ENCODE assay signal across 20 cellular contexts in the genomic region with DNA sequence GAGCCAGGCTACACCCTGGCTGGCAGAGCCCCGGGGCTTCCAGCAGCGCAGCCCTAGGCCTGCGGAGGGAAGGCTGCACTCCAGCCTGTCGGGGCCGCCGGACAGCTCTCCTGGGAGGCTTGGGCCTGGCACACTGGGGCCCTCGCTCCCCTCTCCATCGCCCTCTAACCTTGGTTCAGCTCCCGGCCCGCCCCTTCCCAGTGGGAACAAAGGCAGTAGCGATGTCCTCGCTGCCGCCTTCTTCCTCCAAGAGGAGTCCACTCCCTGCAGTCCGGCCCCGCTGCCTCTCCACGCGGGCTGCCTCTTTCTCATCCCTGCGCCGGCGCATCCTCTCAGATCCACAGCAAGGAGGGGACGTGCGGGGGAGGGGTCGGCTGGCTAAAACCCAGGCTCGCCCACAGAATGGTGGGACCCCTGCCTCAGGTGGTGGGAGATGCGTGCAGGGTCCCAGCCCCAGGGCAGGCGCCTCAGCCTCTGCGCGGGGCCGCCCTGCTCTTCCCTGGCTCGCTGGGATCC.
DNase-seq lines count a peak whose midpoint lies in the region; ATAC-seq and TF ChIP-seq lines count a peak whose summit lies in the region.
"Had no signal": no experiment of that assay in that cellular context is flagged by ENCODE, and none has a peak within 500 bp of the region (broad histone marks: within the 10 kb centered on the region; RNA-seq: fewer than 3 reads in every experiment).

No MANE protein-coding gene starts in this region.

- intact Hi-C loops in sigmoid colon (cut with DNase I), result no loop called here

- no peaks in the 10 kb centered on the region for H3K27me3 Mint-ChIP-seq in WTC11 (ENCODE audit: low read depth)
- peaks cover 0 to 9% of the 10 kb centered on the region in 2 donors for H3K27me3 Mint-ChIP-seq in stimulated activated naive B cell treated with anti-CD40 and anti-IgM and Interleukin-4, amounts not matched to agents 10 μg/mL and 1 μg/mL and 100 μg/mL, for 72 hours

- H3K4me1 Mint-ChIP-seq in WTC11, result peaks cover 1% of the 10 kb centered on the region
- H3K4me1 Mint-ChIP-seq in stimulated activated naive B cell treated with anti-CD40 and anti-IgM and Interleukin-4, amounts not matched to agents 10 μg/mL and 1 μg/mL and 100 μg/mL, for 72 hours, result no peaks in the 10 kb centered on the region
- H3K4me1 Mint-ChIP-seq: CD14-positive monocyte had no signal

- H3K9me3 ChIP-seq in SK-N-SH (no peaks in the 10 kb centered on the region), sigmoid colon (no peaks in the 10 kb centered on the region)

- peak; percentile 16 for DNase-seq in SK-N-SH
- DNase-seq in WTC11 (ENCODE audit: low spot score), result no peak
- DNase-seq in left kidney (ENCODE audit: low read depth, low spot score), result peak; percentile 43
- peak; percentile 55 for DNase-seq in sigmoid colon
- DNase-seq in stimulated activated naive B cell treated with anti-CD40 and anti-IgM and Interleukin-4, amounts not matched to agents 10 μg/mL and 1 μg/mL and 100 μg/mL, for 72 hours, result no peak
- DNase-seq in NCI-H187 (lab: John Stamatoyannopoulos, UW), result no peak
- DNase-seq: COR-L47, DMS 273 treated with DMSO at 0.1 percent for 48 hours, GM23248, NCI-H1417 treated with DMSO at 0.1 percent for 48 hours, NCI-H1930, NCI-H226, NCI-H524, RPMI8226, SHP77 treated with DMSO at 0.1 percent for 48 hours had no signal

- TF ChIP-seq POLR2A in sigmoid colon (IDR thresholded peaks at IDR 0.05), result no peak

- TF ChIP-seq CTCF in SK-N-SH (IDR thresholded peaks at IDR 0.05), result no peak
- TF ChIP-seq CTCF in WTC11 (IDR thresholded peaks at IDR 0.05), result no peak
- no peak for TF ChIP-seq CTCF in sigmoid colon (IDR thresholded peaks at IDR 0.05)

- 68% methylated on average over 19 of the region's 30 CpGs for WGBS in SK-N-SH (ENCODE audit: low lambda C conversion rate)
- 71 to 81% methylated on average over 30 of the region's 30 CpGs for WGBS in sigmoid colon, 2 donors

- no peaks in the 10 kb centered on the region for H3K4me1 ChIP-seq in SK-N-SH (ENCODE audit: control insufficient read depth in 1 of 2, insufficient read depth in 2 of 2, low read depth in 1 of 2, low read length in 1 of 2)
- H3K4me1 ChIP-seq in sigmoid colon, result peaks cover 0 to 9% (median 8%) of the 10 kb centered on the region in 4 donors

- H2AFZ ChIP-seq in SK-N-SH (ENCODE audit: low read depth), result no peak overlapping the region
- H2AFZ ChIP-seq: GM23248 had no signal

- POLR2A ChIA-PET in SK-N-SH (lab: Yijun Ruan, JAX), result no interaction called here
- POLR2A ChIA-PET in WTC11 (lab: Charles Lee), result no interaction called here

- H3K79me2 ChIP-seq in SK-N-SH (ENCODE audit: insufficient read depth), result no peaks in the 10 kb centered on the region

- H3K4me3 ChIP-seq in SK-N-SH (ENCODE audit: low read depth in 2 of 2, low read length in 1 of 2) (no peak overlapping the region), sigmoid colon (no peak overlapping the region)
- H3K4me3 ChIP-seq: GM23248 had no signal

- ATAC-seq in SK-N-SH treated with all-trans-retinoic acid at 6 μM for 48 hours, result no peak
- ATAC-seq in WTC11, result peak; percentile 77
- no peak for ATAC-seq in stimulated activated naive B cell treated with anti-CD40 and anti-IgM and Interleukin-4, amounts not matched to agents 10 μg/mL and 1 μg/mL and 100 μg/mL, for 72 hours (replicated peaks)
- ATAC-seq in HG03175 (IDR thresholded peaks at IDR 0.05; ENCODE audit: unreplicated experiment), result no peak

- TF ChIP-seq EP300 in SK-N-SH (IDR thresholded peaks at IDR 0.05; ENCODE audit: borderline replicate concordance in 1 of 2, low read depth in 1 of 2, low read length in 1 of 2), result no peak
- TF ChIP-seq EP300 in sigmoid colon (IDR thresholded peaks at IDR 0.05), result no peak

- CTCF ChIA-PET in SK-N-SH (lab: Yijun Ruan, JAX) (interaction anchor here (1.0 to 1.7 kb wide), 3 partner anchors 10 to 13 kb away, joined by 3 to 6 read pairs (median 4); no protein-coding TSS in a partner anchor), WTC11 (lab: Charles Lee) (interaction anchor here (0.9 kb wide), 1 partner anchor 12 kb away, joined by 4 read pairs; no protein-coding TSS in a partner anchor)

- TF ChIP-seq RAD21 in SK-N-SH (IDR thresholded peaks at IDR 0.05; ENCODE audit: low read length), result no peak

- H3K27ac Mint-ChIP-seq in WTC11, result no peak overlapping the region
- H3K27ac Mint-ChIP-seq in stimulated activated naive B cell treated with anti-CD40 and anti-IgM and Interleukin-4, amounts not matched to agents 10 μg/mL and 1 μg/mL and 100 μg/mL, for 72 hours, result no peak overlapping the region
- H3K27ac Mint-ChIP-seq: CD14-positive monocyte had no signal

- H3K36me3 ChIP-seq in SK-N-SH (replicated peaks in 1 of 2; ENCODE audit: control insufficient read depth in 1 of 2, insufficient read depth in 2 of 2, low read length in 1 of 2) (no peaks in the 10 kb centered on the region), sigmoid colon (no peaks in the 10 kb centered on the region)

- no peak overlapping the region for H3K4me3 Mint-ChIP-seq in WTC11
- H3K4me3 Mint-ChIP-seq in stimulated activated naive B cell treated with anti-CD40 and anti-IgM and Interleukin-4, amounts not matched to agents 10 μg/mL and 1 μg/mL and 100 μg/mL, for 72 hours, result no peak overlapping the region
- H3K4me3 Mint-ChIP-seq: CD14-positive monocyte had no signal

- H3K9ac ChIP-seq in SK-N-SH, result no peak overlapping the region
- H3K9ac ChIP-seq: GM23248, KMS-11 had no signal

- H3K27me3 ChIP-seq in SK-N-SH (ENCODE audit: insufficient read depth), result no peaks in the 10 kb centered on the region
- H3K27me3 ChIP-seq in sigmoid colon, result no peaks in the 10 kb centered on the region

- H3K9me2 ChIP-seq in SK-N-SH, result no peaks in the 10 kb centered on the region

- H3F3A ChIP-seq in SK-N-SH (replicated peaks; ENCODE audit: insufficient read depth), result no peaks in the 10 kb centered on the region

- no peaks in the 10 kb centered on the region for H3K36me3 Mint-ChIP-seq in WTC11
- H3K36me3 Mint-ChIP-seq in stimulated activated naive B cell treated with anti-CD40 and anti-IgM and Interleukin-4, amounts not matched to agents 10 μg/mL and 1 μg/mL and 100 μg/mL, for 72 hours, result no peaks in the 10 kb centered on the region
- H3K36me3 Mint-ChIP-seq: CD14-positive monocyte had no signal

- no peaks in the 10 kb centered on the region for H4K20me1 ChIP-seq in SK-N-SH (ENCODE audit: insufficient read depth)

- no peak overlapping the region for H3K4me2 ChIP-seq in SK-N-SH
- H3K4me2 ChIP-seq: KMS-11 had no signal

- no peak overlapping the region for H3K27ac ChIP-seq in SK-N-SH (ENCODE audit: low read depth in 2 of 2, low read length in 1 of 2)
- H3K27ac ChIP-seq in sigmoid colon, result no peak overlapping the region
- H3K27ac ChIP-seq: 22Rv1, GM23248, KMS-11 had no signal

- H3K9me3 Mint-ChIP-seq in WTC11, result peaks cover 11% of the 10 kb centered on the region
- peaks cover under 1% of the 10 kb centered on the region in 2 donors for H3K9me3 Mint-ChIP-seq in stimulated activated naive B cell treated with anti-CD40 and anti-IgM and Interleukin-4, amounts not matched to agents 10 μg/mL and 1 μg/mL and 100 μg/mL, for 72 hours

TF ChIP-seq in SK-N-SH, 30 proteins besides CTCF, POLR2A, EP300 and RAD21 (continues in another document):
- TF ChIP-seq RXRA (IDR thresholded peaks at IDR 0.05; ENCODE audit: borderline replicate concordance, low read depth), result no peak
- TF ChIP-seq POLR2AphosphoS5 (IDR thresholded peaks at IDR 0.05; ENCODE audit: low read depth, low read length), result no peak
- no peak for TF ChIP-seq ELF1 (IDR thresholded peaks at IDR 0.05)
- TF ChIP-seq TAF1 (IDR thresholded peaks at IDR 0.05; ENCODE audit: borderline replicate concordance, low read depth, low read length), result no peak
- no peak for TF ChIP-seq GABPA (IDR thresholded peaks at IDR 0.05; ENCODE audit: low read depth)
- TF ChIP-seq NFIC (IDR thresholded peaks at IDR 0.05; ENCODE audit: borderline replicate concordance), result no peak
- no peak for TF ChIP-seq TCF12 (IDR thresholded peaks at IDR 0.05)

TF ChIP-seq in SK-N-SH treated with all-trans-retinoic acid at 6 μM for 48 hours, 23 proteins besides CTCF, POLR2A, EP300 and RAD21:
- no peak for TF ChIP-seq ISL1 (CRISPR knock-in tag; IDR thresholded peaks at IDR 0.05)
- no peak for TF ChIP-seq TOX (CRISPR knock-in tag; IDR thresholded peaks at IDR 0.05; ENCODE audit: borderline replicate concordance)
TF ChIP-seq in SK-N-SH treated with all-trans-retinoic acid at 6 μM for 48 hours: peak in this region for 0.

TF ChIP-seq in WTC11, 78 proteins besides CTCF, POLR2A, EP300 and RAD21 (continues in another document):
- TF ChIP-seq, protein P1, sequence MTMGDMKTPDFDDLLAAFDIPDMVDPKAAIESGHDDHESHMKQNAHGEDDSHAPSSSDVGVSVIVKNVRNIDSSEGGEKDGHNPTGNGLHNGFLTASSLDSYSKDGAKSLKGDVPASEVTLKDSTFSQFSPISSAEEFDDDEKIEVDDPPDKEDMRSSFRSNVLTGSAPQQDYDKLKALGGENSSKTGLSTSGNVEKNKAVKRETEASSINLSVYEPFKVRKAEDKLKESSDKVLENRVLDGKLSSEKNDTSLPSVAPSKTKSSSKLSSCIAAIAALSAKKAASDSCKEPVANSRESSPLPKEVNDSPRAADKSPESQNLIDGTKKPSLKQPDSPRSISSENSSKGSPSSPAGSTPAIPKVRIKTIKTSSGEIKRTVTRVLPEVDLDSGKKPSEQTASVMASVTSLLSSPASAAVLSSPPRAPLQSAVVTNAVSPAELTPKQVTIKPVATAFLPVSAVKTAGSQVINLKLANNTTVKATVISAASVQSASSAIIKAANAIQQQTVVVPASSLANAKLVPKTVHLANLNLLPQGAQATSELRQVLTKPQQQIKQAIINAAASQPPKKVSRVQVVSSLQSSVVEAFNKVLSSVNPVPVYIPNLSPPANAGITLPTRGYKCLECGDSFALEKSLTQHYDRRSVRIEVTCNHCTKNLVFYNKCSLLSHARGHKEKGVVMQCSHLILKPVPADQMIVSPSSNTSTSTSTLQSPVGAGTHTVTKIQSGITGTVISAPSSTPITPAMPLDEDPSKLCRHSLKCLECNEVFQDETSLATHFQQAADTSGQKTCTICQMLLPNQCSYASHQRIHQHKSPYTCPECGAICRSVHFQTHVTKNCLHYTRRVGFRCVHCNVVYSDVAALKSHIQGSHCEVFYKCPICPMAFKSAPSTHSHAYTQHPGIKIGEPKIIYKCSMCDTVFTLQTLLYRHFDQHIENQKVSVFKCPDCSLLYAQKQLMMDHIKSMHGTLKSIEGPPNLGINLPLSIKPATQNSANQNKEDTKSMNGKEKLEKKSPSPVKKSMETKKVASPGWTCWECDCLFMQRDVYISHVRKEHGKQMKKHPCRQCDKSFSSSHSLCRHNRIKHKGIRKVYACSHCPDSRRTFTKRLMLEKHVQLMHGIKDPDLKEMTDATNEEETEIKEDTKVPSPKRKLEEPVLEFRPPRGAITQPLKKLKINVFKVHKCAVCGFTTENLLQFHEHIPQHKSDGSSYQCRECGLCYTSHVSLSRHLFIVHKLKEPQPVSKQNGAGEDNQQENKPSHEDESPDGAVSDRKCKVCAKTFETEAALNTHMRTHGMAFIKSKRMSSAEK (CRISPR knock-in tag; IDR thresholded peaks at IDR 0.05; ENCODE audit: borderline replicate concordance), result no peak

Comparison
In these comparisons a context has a peak if more than half of its experiments do, and no peak if none do; other contexts are left out.
1. DNase-seq: peak in SK-N-SH (single experiment), left kidney (single experiment) and sigmoid colon (single experiment); none in WTC11 (single experiment), stimulated activated naive B cell treated with anti-CD40 and anti-IgM and Interleukin-4, amounts not matched to agents 10 μg/mL and 1 μg/mL and 100 μg/mL, for 72 hours (single experiment) and NCI-H187 (0 of 2).